Comparison of ENCODE assay signal across 1 cellular context in the genomic region with DNA sequence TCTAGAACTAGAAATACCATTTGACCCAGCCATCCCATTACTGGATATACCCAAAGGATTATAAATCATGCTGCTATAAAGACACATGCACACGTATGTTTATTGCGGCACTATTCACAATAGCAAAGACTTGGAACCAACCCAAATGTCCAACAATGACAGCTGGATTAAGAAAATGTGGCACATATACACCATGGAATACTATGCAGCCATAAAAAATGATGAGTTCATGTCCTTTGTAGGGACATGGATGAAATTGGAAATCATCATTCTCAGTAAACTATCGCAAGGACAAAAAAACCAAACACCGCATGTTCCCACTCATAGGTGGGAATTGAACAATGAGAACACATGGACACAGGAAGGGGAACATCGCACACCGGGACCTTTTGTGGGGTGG. TPM values are rescaled to one million over a fixed set of nuclear protein-coding genes. Genes with fewer than 3 reads are reported as not detected.
"Had no signal": no experiment of that assay in that cellular context is flagged by ENCODE, and none has a peak within 500 bp of the region (broad histone marks: within the 10 kb centered on the region; RNA-seq: fewer than 3 reads in every experiment).

No MANE protein-coding gene starts in this region.

RNA-seq across cellular contexts. Expression of a gene that starts 58.5 kb away (rescaled TPM):
- total RNA-seq: OCI-LY7 had no signal
